ENCODE assay signal across 32 cellular contexts in genomic region chr5:38342261-38342660, GRCh38.
"Had no signal": no experiment of that assay in that cellular context is flagged by ENCODE, and none has a peak within 500 bp of the region (broad histone marks: within the 10 kb centered on the region; RNA-seq: fewer than 3 reads in every experiment).

No MANE protein-coding gene starts in this region.

- H3K27me3 ChIP-seq: MG63 had no signal

- H3K9me3 ChIP-seq: MG63 had no signal

- H3K27ac ChIP-seq: KMS-11 had no signal

- H3K4me2 ChIP-seq: KMS-11 had no signal

- H3K4me3 ChIP-seq: MG63 had no signal

- H3K9ac ChIP-seq: KMS-11 had no signal

- H3K36me3 ChIP-seq: MG63 had no signal

- DNase-seq: Karpas-422, Kasumi-1, MG63, MM.1S, MV-4-11, NCI-H1048, NCI-H1092, NCI-H1092 treated with DMSO at 0.1 percent for 48 hours, NCI-H1105, NCI-H1105 treated with DMSO at 0.1 percent for 48 hours, NCI-H1417, NCI-H1417 treated with DMSO at 0.1 percent for 48 hours, NCI-H1436, NCI-H1436 treated with DMSO at 0.1 percent for 48 hours, NCI-H146, NCI-H1694, NCI-H1694 treated with DMSO at 0.1 percent for 48 hours, NCI-H187, NCI-H187 treated with DMSO at 0.1 percent for 48 hours, NCI-H1930, NCI-H2029, NCI-H2029 treated with DMSO at 0.1 percent for 48 hours, NCI-H2081, NCI-H2081 treated with DMSO at 0.1 percent for 48 hours, NCI-H2107, NCI-H2227 treated with DMSO at 0.1 percent for 48 hours, NCI-H345, NCI-H446, NCI-H446 treated with DMSO at 0.1 percent for 48 hours, NCI-H510A, NCI-H510A treated with DMSO at 0.1 percent for 48 hours had no signal
